In the genomic region with DNA sequence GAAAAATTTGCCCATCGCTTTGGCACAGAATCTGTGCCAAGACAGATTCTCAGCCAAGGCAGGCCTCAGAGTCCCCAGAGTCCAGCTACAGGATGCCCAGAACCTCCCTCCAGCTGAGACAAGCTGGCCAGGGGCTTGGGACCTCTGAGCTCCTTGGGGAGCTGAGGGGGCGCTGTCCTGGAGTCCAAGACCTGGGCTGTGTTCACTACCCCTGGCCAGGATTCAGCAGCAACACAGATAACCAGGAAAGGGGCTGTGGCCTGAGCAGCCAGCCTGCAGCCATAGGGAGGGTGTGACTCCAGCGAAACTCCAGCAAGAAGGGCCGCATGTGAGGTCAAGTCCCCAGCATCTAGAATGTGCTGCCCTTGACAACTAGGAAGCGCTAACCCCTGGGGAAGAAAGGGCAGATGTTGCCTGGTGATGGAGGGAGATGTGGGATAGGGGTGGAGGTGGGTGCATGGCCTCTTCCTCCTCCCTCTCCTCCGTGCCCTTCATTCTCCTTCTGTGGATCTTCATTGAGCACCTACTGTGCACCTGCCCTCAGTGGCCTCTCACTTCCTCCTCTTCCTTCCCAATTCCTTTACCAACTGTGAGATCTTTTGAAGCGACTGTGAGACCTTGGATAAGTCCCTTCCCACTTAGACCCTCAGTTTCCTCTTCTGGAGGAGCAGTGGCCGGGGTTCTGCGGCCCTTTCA, we compare ENCODE assay signal across 10 cellular contexts. TPM values are rescaled to one million over a fixed set of nuclear protein-coding genes. Genes with fewer than 3 reads are reported as not detected.
DNase-seq lines count a peak whose midpoint lies in the region; ATAC-seq and TF ChIP-seq lines count a peak whose summit lies in the region.
"Had no signal": no experiment of that assay in that cellular context is flagged by ENCODE, and none has a peak within 500 bp of the region (broad histone marks: within the 10 kb centered on the region; RNA-seq: fewer than 3 reads in every experiment).

No MANE protein-coding gene starts in this region.

- WGBS in upper lobe of left lung, 2 donors = 76 to 83% methylated on average over 6 to 9 of the region's 9 CpGs

- peaks cover 87% of the 10 kb centered on the region for H3K4me1 Mint-ChIP-seq in activated naive CD4-positive, alpha-beta T cell treated with anti-CD3 and anti-CD28 coated beads, Interleukin-2, amount 10 ng/mL, durations not matched to agents 7 days and 5 days

- no peaks in the 10 kb centered on the region for H3K27me3 ChIP-seq in muscle layer of duodenum (ENCODE audit: low read depth, low read length)
- H3K27me3 ChIP-seq in upper lobe of left lung = no peaks in the 10 kb centered on the region
- H3K27me3 ChIP-seq: BE2C had no signal

- H3K27ac Mint-ChIP-seq in activated naive CD4-positive, alpha-beta T cell treated with anti-CD3 and anti-CD28 coated beads, Interleukin-2, amount 10 ng/mL, durations not matched to agents 7 days and 5 days = peak overlapping the region; percentile 90

- TF ChIP-seq POLR2A in upper lobe of left lung (IDR thresholded peaks at IDR 0.05) = no peak

- H3K36me3 ChIP-seq in muscle layer of duodenum (ENCODE audit: control insufficient read depth in 1 of 2, insufficient read depth in 2 of 2, low read length in 2 of 2) = no peaks in the 10 kb centered on the region
- no peaks in the 10 kb centered on the region for H3K36me3 ChIP-seq in upper lobe of left lung
- H3K36me3 ChIP-seq: BE2C had no signal

- peaks cover 18% of the 10 kb centered on the region in 2 donors for H3K4me1 ChIP-seq in muscle layer of duodenum (ENCODE audit: control insufficient read depth in 1 of 2, insufficient read depth in 2 of 2, low read length in 2 of 2)
- H3K4me1 ChIP-seq in upper lobe of left lung = peaks cover 49 to 70% (median 63%) of the 10 kb centered on the region in 4 donors
- H3K4me1 ChIP-seq: BE2C had no signal

- no peak for ATAC-seq in upper lobe of left lung (ENCODE audit: low FRiP score in 2 of 2)

- CTCF ChIA-PET in activated naive CD4-positive, alpha-beta T cell treated with anti-CD3 and anti-CD28 coated beads, Interleukin-2, amount 10 ng/mL, durations not matched to agents 7 days and 5 days (lab: Charles Lee) = interaction anchor here (0.6 to 4.8 kb wide), 8 partner anchors 11 to 390 kb away, joined by 3 to 33 read pairs (median 4); partner anchors contain the start of gene ARID5A

- DNase-seq in activated naive CD4-positive, alpha-beta T cell treated with anti-CD3 and anti-CD28 coated beads, Interleukin-2, amount 10 ng/mL, durations not matched to agents 7 days and 5 days = no peak
- DNase-seq in activated naive CD4-positive, alpha-beta T cell (lab: John Stamatoyannopoulos, UW) = no peak
- DNase-seq in caudate nucleus (lab: John Stamatoyannopoulos, UW) (no peak), upper lobe of left lung (no peak), NCI-H774 (lab: John Stamatoyannopoulos, UW) (no peak), mucosa of gallbladder (ENCODE audit: low spot score) (no peak)
- no peak for DNase-seq in stimulated activated CD4-positive, alpha-beta T cell treated with anti-CD3 and anti-CD28 coated beads, Interleukin-4, amount 100 ng/mL, for 4 hours
- DNase-seq: BE2C had no signal

- H3K9me3 Mint-ChIP-seq in activated naive CD4-positive, alpha-beta T cell treated with anti-CD3 and anti-CD28 coated beads, Interleukin-2, amount 10 ng/mL, durations not matched to agents 7 days and 5 days = no peaks in the 10 kb centered on the region

- H3K9me3 ChIP-seq in muscle layer of duodenum (ENCODE audit: control insufficient read depth in 1 of 2, low read length in 2 of 2) = no peaks in the 10 kb centered on the region
- no peaks in the 10 kb centered on the region for H3K9me3 ChIP-seq in upper lobe of left lung
- H3K9me3 ChIP-seq: BE2C had no signal

- H3K27ac ChIP-seq in caudate nucleus (ENCODE audit: low read depth, low read length) = peak overlapping the region; percentile 49
- H3K27ac ChIP-seq in muscle layer of duodenum (ENCODE audit: low read length) = peak overlapping the region; percentile 46
- peak overlapping the region; percentile 87 to 94 (median 92) for H3K27ac ChIP-seq in upper lobe of left lung

- no peaks in the 10 kb centered on the region for H3K36me3 Mint-ChIP-seq in activated naive CD4-positive, alpha-beta T cell treated with anti-CD3 and anti-CD28 coated beads, Interleukin-2, amount 10 ng/mL, durations not matched to agents 7 days and 5 days

- no peak for TF ChIP-seq CTCF in upper lobe of left lung (IDR thresholded peaks at IDR 0.05)

- H3K4me3 ChIP-seq in muscle layer of duodenum (ENCODE audit: low read depth in 1 of 2, low read length in 2 of 2) = no peak overlapping the region
- H3K4me3 ChIP-seq in upper lobe of left lung = no peak overlapping the region

- peaks cover 37% of the 10 kb centered on the region for H3K27me3 Mint-ChIP-seq in activated naive CD4-positive, alpha-beta T cell treated with anti-CD3 and anti-CD28 coated beads, Interleukin-2, amount 10 ng/mL, durations not matched to agents 7 days and 5 days

- no peak for TF ChIP-seq EP300 in upper lobe of left lung (IDR thresholded peaks at IDR 0.05)

- H3K4me3 Mint-ChIP-seq in activated naive CD4-positive, alpha-beta T cell treated with anti-CD3 and anti-CD28 coated beads, Interleukin-2, amount 10 ng/mL, durations not matched to agents 7 days and 5 days = no peak overlapping the region

RNA-seq across cellular contexts. Expression of gene ARID5A, which starts 7.7 kb away (rescaled TPM):
- total RNA-seq in upper lobe of left lung (10 to 100 TPM; 18.6 to 57.2 (median 39.7) TPM), mucosa of gallbladder (30.2 TPM)

RNA-seq across cellular contexts. Expression of gene NEURL3, which starts 23.7 kb away (rescaled TPM):
- total RNA-seq in upper lobe of left lung (1 to 10 TPM in 2 of 6 donors, under 1 TPM in 1, not detected in 3; 0.61 to 2.6 (median 1.1) TPM), mucosa of gallbladder (3.7 TPM)
- total RNA-seq: LHCN-M2 had no signal
